In the genomic region with DNA sequence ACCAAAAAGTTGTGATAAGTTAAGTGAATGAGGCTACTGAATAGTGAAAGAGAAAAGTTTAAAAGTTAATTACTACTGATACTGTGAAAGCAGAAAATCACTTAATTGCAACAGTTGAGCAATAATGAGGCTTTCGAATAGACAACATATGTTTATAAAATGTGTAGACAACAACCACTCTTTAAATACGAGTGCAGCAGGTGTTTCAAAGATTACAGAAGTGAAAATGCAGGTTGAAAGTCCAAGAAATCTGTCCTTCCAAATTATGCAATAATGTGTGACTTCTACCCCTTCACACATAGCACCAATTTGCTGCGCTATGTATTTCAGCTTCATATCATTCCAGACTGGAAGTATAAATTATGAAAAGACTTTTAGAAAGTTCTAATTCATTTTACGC, we compare ENCODE assay signal across 24 cellular contexts.
A peak's percentile ranks its signal among the peaks of the same experiment; 100 is the strongest.
DNase-seq lines count a peak whose midpoint lies in the region; ATAC-seq, FAIRE-seq and TF ChIP-seq lines count a peak whose summit lies in the region.
"Had no signal": no experiment of that assay in that cellular context is flagged by ENCODE, and none has a peak within 500 bp of the region (broad histone marks: within the 10 kb centered on the region; RNA-seq: fewer than 3 reads in every experiment).

No MANE protein-coding gene starts in this region.

- H3K9ac ChIP-seq in GM12878 (ENCODE audit: control insufficient read depth, insufficient read depth, low read length) = no peak overlapping the region

- no peak for TF ChIP-seq RAD21 in GM12878 (IDR thresholded peaks at IDR 0.05; ENCODE audit: insufficient read depth, low read depth, low read length)

- intact Hi-C loops in GM12878 (cut with micrococcal nuclease; ENCODE audit: unreplicated experiment) = no loop called here

- in situ Hi-C loops in GM12878 (cut with MboI) = no loop called here
- in situ Hi-C loops in G401 (cut with HindIII; ENCODE audit: low sequenced_read_pairs) = no loop called here

- DNase-seq in GM12891 (ENCODE audit: insufficient read length, low spot score) (no peak), GM12878 (ENCODE audit: low read depth, low spot score) (no peak), G401 (ENCODE audit: low spot score) (no peak), cortex of kidney (lab: John Stamatoyannopoulos, UW) (no peak), NK-92 (lab: John Stamatoyannopoulos, UW; ENCODE audit: unreplicated experiment) (no peak)
- no peak for DNase-seq in stimulated activated CD4-positive, alpha-beta T cell treated with anti-CD3 and anti-CD28 coated beads, Interleukin-4, amount 100 ng/mL, for 1 hour
- DNase-seq: CD8-positive, alpha-beta memory T cell; GF-D8; H7; MG63; NCI-H1048; NCI-H1417 treated with DMSO at 0.1 percent for 48 hours; NCI-H187; NCI-H2107; NCI-H446 treated with DMSO at 0.1 percent for 48 hours; NCI-H526 treated with DMSO at 0.1 percent for 48 hours; PC-9; RPMI8226; SHP77 treated with DMSO at 0.1 percent for 48 hours had no signal

- no peaks in the 10 kb centered on the region for H3K36me3 ChIP-seq in GM12878 (ENCODE audit: control insufficient read depth in 2 of 2, insufficient read depth in 2 of 2, low read length in 1 of 2)
- H3K36me3 ChIP-seq: MG63 had no signal

- FAIRE-seq in GM12891 (lab: Jason Lieb, UNC) (no peak), GM12878 (lab: Jason Lieb, UNC) (no peak)
- FAIRE-seq: K562 had no signal

- ATAC-seq in GM19463 (IDR thresholded peaks at IDR 0.05; ENCODE audit: unreplicated experiment) (peak; percentile 44), HG02798 (IDR thresholded peaks at IDR 0.05; ENCODE audit: poor library complexity, unreplicated experiment) (peak; percentile 70), GM12878 (peak; percentile 57)
- ATAC-seq: K562 had no signal

- H4K20me1 ChIP-seq in GM12878 (ENCODE audit: control insufficient read depth, insufficient read depth) = no peaks in the 10 kb centered on the region

- 67% methylated on average over 4 of the region's 4 CpGs for WGBS in GM12878 (ENCODE audit: insufficient coverage, insufficient replicate concordance, low lambda C conversion rate, missing lambda C conversion rate)

- H3K9me3 ChIP-seq in GM12878 (replicated peaks; ENCODE audit: control insufficient read depth, insufficient read depth, low read length) = no peaks in the 10 kb centered on the region
- H3K9me3 ChIP-seq: MG63 had no signal

- TF ChIP-seq CTCF in GM12878 (IDR thresholded peaks at IDR 0.05 in 2 of 3, conservative IDR thresholded peaks at IDR 0.05 in 1 of 3; ENCODE audit: control insufficient read depth in 2 of 3, extremely low read depth in 1 of 3, insufficient read depth in 1 of 3, low read depth in 3 of 3, low read length in 3 of 3) = no peak

- RAD21 ChIA-PET in GM12878 (lab: Charles Lee; ENCODE audit: unreplicated experiment) = no interaction called here

- H3K27ac ChIP-seq in GM12878 (ENCODE audit: control insufficient read depth, insufficient read depth) = no peak overlapping the region
- H3K27ac ChIP-seq: C4-2B, PC-9, SK-N-MC had no signal

- SMC1A ChIA-PET in GM12878 (lab: Charles Lee; ENCODE audit: uncharacterized antibody, unreplicated experiment) = no interaction called here

- no peak overlapping the region for H3K4me3 ChIP-seq in GM12878
- H3K4me3 ChIP-seq: K562, MG63, PC-9, SK-N-MC had no signal

- H3K4me2 ChIP-seq in GM12878 (ENCODE audit: control insufficient read depth, insufficient read depth) = no peak overlapping the region
- H3K4me2 ChIP-seq: PC-9 had no signal

- no peak for TF ChIP-seq POLR2A in GM12891 (IDR thresholded peaks at IDR 0.05; ENCODE audit: low read depth, low read length)
- TF ChIP-seq POLR2A in GM12878 (IDR thresholded peaks at IDR 0.05; ENCODE audit: low read depth, low read length) = no peak

- H3K4me1 ChIP-seq in GM12878 (ENCODE audit: control insufficient read depth, insufficient read depth, low read length) = peaks cover 5% of the 10 kb centered on the region; the same call in 1 of the 2 replicates

- no peaks in the 10 kb centered on the region for H3K79me2 ChIP-seq in GM12878 (ENCODE audit: control insufficient read depth, insufficient read depth, low read length)

- H2AFZ ChIP-seq in GM12878 (ENCODE audit: control insufficient read depth, low read depth, low read length) = no peak overlapping the region
- H2AFZ ChIP-seq: PC-9 had no signal

- POLR2A ChIA-PET in GM12878 (lab: Charles Lee) = no interaction called here

- BruUV-seq in GM12878 (replicated peaks; lab: Mats Ljungman, UMichigan) = no TSS peak

- CTCF ChIA-PET in GM12878 (lab: Yijun Ruan, JAX) = interaction anchor here (1.2 to 1.9 kb wide), 3 partner anchors 10 to 32 kb away, joined by 3 to 7 read pairs (median 3); no protein-coding TSS in a partner anchor

- TF ChIP-seq EP300 in GM12878 (IDR thresholded peaks at IDR 0.05; ENCODE audit: borderline replicate concordance in 1 of 2, control insufficient read depth in 1 of 2, low read depth in 2 of 2, low read length in 2 of 2) = no peak

- no peaks in the 10 kb centered on the region for H3K27me3 ChIP-seq in GM12878 (replicated peaks in 1 of 2; ENCODE audit: control insufficient read depth in 2 of 2, insufficient read depth in 2 of 2, low read length in 1 of 2)
- H3K27me3 ChIP-seq: MG63 had no signal

TF ChIP-seq in GM12891, 5 proteins besides CTCF, POLR2A, EP300 and RAD21:
- TF ChIP-seq PAX5 (IDR thresholded peaks at IDR 0.05; ENCODE audit: insufficient read depth, low read length, severe bottlenecking) (no peak), SPI1 (IDR thresholded peaks at IDR 0.05; ENCODE audit: low read depth, low read length) (peak; percentile 75)

TF ChIP-seq in GM12878, 131 proteins besides CTCF, POLR2A, EP300 and RAD21:
- peak; percentile 64; the same call in 1 of the 2 replicates for TF ChIP-seq ZNF24 (IDR thresholded peaks at IDR 0.05)
- TF ChIP-seq MTA2 (IDR thresholded peaks at IDR 0.05; ENCODE audit: low read depth) = peak; percentile 51; the same call in 1 of the 2 replicates
- TF ChIP-seq SPI1 (IDR thresholded peaks at IDR 0.05; ENCODE audit: borderline replicate concordance, insufficient read depth, low read depth, low read length) = peak; percentile 58; the same call in 1 of the 2 replicates
- no peak for TF ChIP-seq BCL11A (IDR thresholded peaks at IDR 0.05; ENCODE audit: low read depth, low read length)
TF ChIP-seq in GM12878: peak in this region for 3.
